23 cellular contexts compared by ENCODE assay signal in genomic region chr22:45640941-45641621, GRCh38.
"Had no signal": no experiment of that assay in that cellular context is flagged by ENCODE, and none has a peak within 500 bp of the region (broad histone marks: within the 10 kb centered on the region; RNA-seq: fewer than 3 reads in every experiment).

No MANE protein-coding gene starts in this region.

- H3K36me3 Mint-ChIP-seq: activated naive CD4-positive, alpha-beta T cell treated with anti-CD3 and anti-CD28 coated beads, Interleukin-2, amount 50 U/mL, for 24 hours; natural killer cell treated with Interleukin-12 subunit alpha and Interleukin-12 subunit beta and Interleukin-15 and Interleukin-18, amount 100 ng/mL, for 72 hours; stimulated activated naive B cell treated with anti-CD40 and anti-IgM and Interleukin-4, amounts not matched to agents 10 μg/mL and 1 μg/mL and 100 μg/mL, for 72 hours had no signal

- DNase-seq: activated B cell treated with CpG ODN at 0.5 μM for 24 hours; activated CD4-positive, alpha-beta T cell treated with anti-CD3 and anti-CD28 coated beads for 4 hours; activated CD4-positive, alpha-beta T cell treated with anti-CD3 and anti-CD28 coated beads, Interleukin-2, amount 50 U/mL, for 48 hours; activated gamma-delta T cell treated with Interleukin-2 at 50 U/mL for 16 hours; activated T-cell treated with anti-CD3 and anti-CD28 coated beads, Interleukin-2, amount 50 U/mL, for 1 hour; anterior cingulate cortex; body of pancreas; effector CD8-positive, alpha-beta T cell; erythroblast; foreskin fibroblast; heart right ventricle; kidney; midbrain; stimulated activated CD4-positive, alpha-beta T cell treated with anti-CD3 and anti-CD28 coated beads, Interleukin-15, amount 100 ng/mL, for 24 hours; stimulated activated CD8-positive, alpha-beta memory T cell treated with anti-CD3 and anti-CD28 coated beads, Interleukin-4, amount 100 ng/mL, for 48 hours; stimulated activated naive B cell treated with anti-CD40 and anti-IgM and Interleukin-4, amounts not matched to agents 10 μg/mL and 1 μg/mL and 100 μg/mL, for 72 hours; T1000; transverse colon had no signal

- ATAC-seq: body of pancreas; natural killer cell treated with Interleukin-12 subunit alpha and Interleukin-12 subunit beta and Interleukin-15 and Interleukin-18, amount 100 ng/mL, for 72 hours; sciatic nerve; stimulated activated naive B cell treated with anti-CD40 and anti-IgM and Interleukin-4, amounts not matched to agents 10 μg/mL and 1 μg/mL and 100 μg/mL, for 72 hours had no signal

- H3K4me3 Mint-ChIP-seq: activated B cell treated with CpG ODN at 0.5 μM for 24 hours; activated naive CD4-positive, alpha-beta T cell treated with anti-CD3 and anti-CD28 coated beads, Interleukin-2, amount 50 U/mL, for 24 hours; dendritic cell treated with granulocyte-macrophage colony-stimulating factor and Interleukin-4, amounts not matched to agents 40 ng/mL and 50 ng/mL, for 4 days; natural killer cell treated with Interleukin-12 subunit alpha and Interleukin-12 subunit beta and Interleukin-15 and Interleukin-18, amount 100 ng/mL, for 72 hours; stimulated activated naive B cell treated with anti-CD40 and anti-IgM and Interleukin-4, amounts not matched to agents 10 μg/mL and 1 μg/mL and 100 μg/mL, for 72 hours; T-helper 1 cell treated with Interleukin-12 subunit alpha and Interleukin-12 subunit beta and Interleukin-4 antibody, amounts not matched to agents 30 μg/mL and 1 μg/mL, for 36 hours had no signal

- H3K27ac Mint-ChIP-seq: activated B cell treated with CpG ODN at 0.5 μM for 24 hours; activated naive CD4-positive, alpha-beta T cell treated with anti-CD3 and anti-CD28 coated beads, Interleukin-2, amount 50 U/mL, for 24 hours; natural killer cell treated with Interleukin-12 subunit alpha and Interleukin-12 subunit beta and Interleukin-15 and Interleukin-18, amount 100 ng/mL, for 72 hours; stimulated activated naive B cell treated with anti-CD40 and anti-IgM and Interleukin-4, amounts not matched to agents 10 μg/mL and 1 μg/mL and 100 μg/mL, for 72 hours; T-helper 1 cell treated with Interleukin-12 subunit alpha and Interleukin-12 subunit beta and Interleukin-4 antibody, amounts not matched to agents 30 μg/mL and 1 μg/mL, for 36 hours had no signal

- H3K9me3 Mint-ChIP-seq: activated B cell treated with CpG ODN at 0.5 μM for 24 hours; activated naive CD4-positive, alpha-beta T cell treated with anti-CD3 and anti-CD28 coated beads, Interleukin-2, amount 50 U/mL, for 24 hours; dendritic cell treated with granulocyte-macrophage colony-stimulating factor and Interleukin-4, amounts not matched to agents 40 ng/mL and 50 ng/mL, for 4 days; natural killer cell treated with Interleukin-12 subunit alpha and Interleukin-12 subunit beta and Interleukin-15 and Interleukin-18, amount 100 ng/mL, for 72 hours; stimulated activated naive B cell treated with anti-CD40 and anti-IgM and Interleukin-4, amounts not matched to agents 10 μg/mL and 1 μg/mL and 100 μg/mL, for 72 hours; T-helper 1 cell treated with Interleukin-12 subunit alpha and Interleukin-12 subunit beta and Interleukin-4 antibody, amounts not matched to agents 30 μg/mL and 1 μg/mL, for 36 hours had no signal
